ENCODE assay signal across 9 cellular contexts in the genomic region with DNA sequence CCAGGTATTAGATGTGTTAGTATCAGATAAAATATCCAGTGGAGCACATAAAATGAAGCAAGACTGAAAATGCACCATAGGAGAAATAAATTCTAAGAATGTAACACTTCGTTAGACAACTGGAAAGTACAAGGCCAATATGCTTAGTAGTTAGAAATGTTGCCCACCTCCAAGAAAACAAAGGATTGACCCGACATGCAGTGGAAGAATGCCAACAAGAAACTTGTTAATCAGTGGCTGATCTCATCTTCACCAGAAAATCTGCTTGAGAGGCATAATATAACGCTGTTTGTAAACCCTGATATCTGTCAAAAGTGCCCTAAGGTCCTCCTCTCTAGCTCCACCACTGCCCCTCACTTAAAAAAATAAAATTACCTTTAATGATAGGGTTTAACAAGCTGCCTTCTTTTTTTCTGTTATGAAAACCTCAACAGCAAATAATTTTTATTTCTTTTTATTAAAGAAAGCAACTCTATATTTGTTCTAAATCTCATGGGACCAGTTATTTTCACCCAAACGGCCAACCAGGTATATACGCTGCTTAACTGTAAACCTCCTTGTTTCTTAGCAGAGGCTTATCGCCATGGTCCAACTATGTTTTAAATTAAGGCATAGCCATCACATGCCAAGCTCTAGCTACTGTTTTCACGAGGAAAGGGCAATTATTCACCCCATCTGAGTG. TPM values are rescaled to one million over a fixed set of nuclear protein-coding genes. Genes with fewer than 3 reads are reported as not detected.
DNase-seq lines count a peak whose midpoint lies in the region; ATAC-seq and TF ChIP-seq lines count a peak whose summit lies in the region.
"Had no signal": no experiment of that assay in that cellular context is flagged by ENCODE, and none has a peak within 500 bp of the region (broad histone marks: within the 10 kb centered on the region; RNA-seq: fewer than 3 reads in every experiment).

No MANE protein-coding gene starts in this region.

- ATAC-seq in stimulated activated naive CD8-positive, alpha-beta T cell treated with anti-CD3 and anti-CD28 coated beads, Interleukin-15, Interleukin-2, amounts not matched to agents 100 U/mL and 50 U/mL, for 24 hours, result no peak
- ATAC-seq in HG02870 (IDR thresholded peaks at IDR 0.05; ENCODE audit: unreplicated experiment) (no peak), left lobe of liver (no peak), HG03159 (IDR thresholded peaks at IDR 0.05; ENCODE audit: unreplicated experiment) (no peak)
- ATAC-seq: HCT116 had no signal

- H3K4me3 ChIP-seq in coronary artery, result peak overlapping the region; percentile 90
- H3K4me3 ChIP-seq in muscle layer of duodenum (ENCODE audit: low read depth in 1 of 2, low read length in 2 of 2), result peak overlapping the region; percentile 93 to 96

- H3K4me1 ChIP-seq in muscle layer of duodenum (ENCODE audit: control insufficient read depth in 1 of 2, insufficient read depth in 2 of 2, low read length in 2 of 2), result peaks cover 7 to 36% of the 10 kb centered on the region in 2 donors

- DNase-seq in stimulated activated naive CD8-positive, alpha-beta T cell treated with anti-CD3 and anti-CD28 coated beads, Interleukin-15, Interleukin-2, amounts not matched to agents 100 U/mL and 50 U/mL, for 24 hours, result no peak
- DNase-seq in coronary artery (ENCODE audit: low spot score) (no peak), left lobe of liver (ENCODE audit: low spot score) (no peak)
- DNase-seq in activated effector memory CD4-positive, alpha-beta T cell treated with anti-CD3 and anti-CD28 coated beads, Interleukin-2, amount 50 U/mL, for 16 hours, result no peak

- H3K9me3 ChIP-seq in muscle layer of duodenum (ENCODE audit: control insufficient read depth in 1 of 2, low read length in 2 of 2), result no peaks in the 10 kb centered on the region

- no peaks in the 10 kb centered on the region for H3K27me3 Mint-ChIP-seq in stimulated activated naive CD8-positive, alpha-beta T cell treated with anti-CD3 and anti-CD28 coated beads, Interleukin-15, Interleukin-2, amounts not matched to agents 100 ng/mL and 50 ng/mL, for 24 hours

- peak overlapping the region; percentile 91 to 92 for H3K27ac ChIP-seq in coronary artery
- H3K27ac ChIP-seq in muscle layer of duodenum (ENCODE audit: low read length), result peak overlapping the region; percentile 96

- TF ChIP-seq CTCF in coronary artery (IDR thresholded peaks at IDR 0.05), result no peak

- H3K4me3 Mint-ChIP-seq in stimulated activated naive CD8-positive, alpha-beta T cell treated with anti-CD3 and anti-CD28 coated beads, Interleukin-15, Interleukin-2, amounts not matched to agents 100 ng/mL and 50 ng/mL, for 24 hours, result peak overlapping the region; percentile 94

- peaks cover 65% of the 10 kb centered on the region for H3K4me1 Mint-ChIP-seq in stimulated activated naive CD8-positive, alpha-beta T cell treated with anti-CD3 and anti-CD28 coated beads, Interleukin-15, Interleukin-2, amounts not matched to agents 100 ng/mL and 50 ng/mL, for 24 hours (ENCODE audit: low read depth)

- no peaks in the 10 kb centered on the region for H3K27me3 ChIP-seq in muscle layer of duodenum (ENCODE audit: low read depth, low read length)

- no peaks in the 10 kb centered on the region for H3K9me3 Mint-ChIP-seq in stimulated activated naive CD8-positive, alpha-beta T cell treated with anti-CD3 and anti-CD28 coated beads, Interleukin-15, Interleukin-2, amounts not matched to agents 100 ng/mL and 50 ng/mL, for 24 hours

- H3K36me3 ChIP-seq in muscle layer of duodenum (ENCODE audit: control insufficient read depth in 1 of 2, insufficient read depth in 2 of 2, low read length in 2 of 2), result no peaks in the 10 kb centered on the region

- peaks cover 10% of the 10 kb centered on the region for H3K36me3 Mint-ChIP-seq in stimulated activated naive CD8-positive, alpha-beta T cell treated with anti-CD3 and anti-CD28 coated beads, Interleukin-15, Interleukin-2, amounts not matched to agents 100 ng/mL and 50 ng/mL, for 24 hours (ENCODE audit: low read depth)

- H3K27ac Mint-ChIP-seq in stimulated activated naive CD8-positive, alpha-beta T cell treated with anti-CD3 and anti-CD28 coated beads, Interleukin-15, Interleukin-2, amounts not matched to agents 100 ng/mL and 50 ng/mL, for 24 hours, result peak overlapping the region; percentile 94

RNA-seq across cellular contexts. Expression of a gene that starts 1.8 kb away (rescaled TPM):
- 23.6 TPM for total RNA-seq in left lobe of liver
